31 cellular contexts compared by ENCODE assay signal in genomic region chr3:110530902-110531301, GRCh38.
"Had no signal": no experiment of that assay in that cellular context is flagged by ENCODE, and none has a peak within 500 bp of the region (broad histone marks: within the 10 kb centered on the region; RNA-seq: fewer than 3 reads in every experiment).

No MANE protein-coding gene starts in this region.

- H3K4me3 ChIP-seq: neural progenitor cell, ovary, psoas muscle, right lobe of liver, sigmoid colon, spleen, suprapubic skin, testis, tibial artery, transverse colon, upper lobe of right lung, uterus had no signal

- H3K9me3 ChIP-seq: ovary, psoas muscle, right lobe of liver, sigmoid colon, spleen, suprapubic skin, testis, tibial artery, transverse colon, upper lobe of right lung, uterus had no signal

- H3K4me1 Mint-ChIP-seq: natural killer cell; stimulated activated memory B cell treated with anti-CD40 and anti-IgM and Interleukin-4, amounts not matched to agents 10 μg/mL and 1 μg/mL and 100 μg/mL, for 72 hours; stimulated activated naive CD8-positive, alpha-beta T cell treated with anti-CD3 and anti-CD28 coated beads, Interleukin-15, amount 100 ng/mL, for 72 hours had no signal

- H3K27me3 Mint-ChIP-seq: progenitor cell of endocrine pancreas; stimulated activated memory B cell treated with anti-CD40 and anti-IgM and Interleukin-4, amounts not matched to agents 10 μg/mL and 1 μg/mL and 100 μg/mL, for 72 hours; type B pancreatic cell had no signal

- H3K36me3 Mint-ChIP-seq: stimulated activated memory B cell treated with anti-CD40 and anti-IgM and Interleukin-4, amounts not matched to agents 10 μg/mL and 1 μg/mL and 100 μg/mL, for 72 hours; type B pancreatic cell had no signal

- H3K27me3 ChIP-seq: neural progenitor cell, ovary, right lobe of liver, sigmoid colon, spleen, suprapubic skin, testis, tibial artery, transverse colon, upper lobe of right lung, uterus had no signal

- H3K36me3 ChIP-seq: neural progenitor cell, ovary, right lobe of liver, sigmoid colon, spleen, suprapubic skin, tibial artery, transverse colon, upper lobe of right lung, uterus had no signal

- H3K27ac Mint-ChIP-seq: natural killer cell; nephron; neural progenitor cell; progenitor cell of endocrine pancreas; stimulated activated memory B cell treated with anti-CD40 and anti-IgM and Interleukin-4, amounts not matched to agents 10 μg/mL and 1 μg/mL and 100 μg/mL, for 72 hours; stimulated activated naive CD8-positive, alpha-beta T cell treated with anti-CD3 and anti-CD28 coated beads, Interleukin-15, amount 100 ng/mL, for 72 hours; type B pancreatic cell had no signal

- H3K9me3 Mint-ChIP-seq: stimulated activated memory B cell treated with anti-CD40 and anti-IgM and Interleukin-4, amounts not matched to agents 10 μg/mL and 1 μg/mL and 100 μg/mL, for 72 hours; stimulated activated naive CD8-positive, alpha-beta T cell treated with anti-CD3 and anti-CD28 coated beads, Interleukin-15, amount 100 ng/mL, for 72 hours; type B pancreatic cell had no signal

- DNase-seq: natural killer cell; occipital lobe; ovary; posterior cingulate gyrus; psoas muscle; right cardiac atrium; right lobe of liver; sigmoid colon; small intestine; spleen; stimulated activated CD4-positive, alpha-beta T cell treated with anti-CD3 and anti-CD28 coated beads, Interleukin-12 subunit alpha, Interleukin-12 subunit beta, amount 100 ng/mL, for 4 hours; stimulated activated CD4-positive, alpha-beta T cell treated with anti-CD3 and anti-CD28 coated beads, Interleukin-1b, Interleukin-23, amount 100 ng/mL, for 48 hours; stimulated activated CD4-positive, alpha-beta T cell treated with anti-CD3 and anti-CD28 coated beads, Interleukin-4, amount 100 ng/mL, for 1 hour; stimulated activated CD4-positive, alpha-beta T cell treated with anti-CD3 and anti-CD28 coated beads, Interleukin-4, amount 100 ng/mL, for 4 hours; stimulated activated CD8-positive, alpha-beta memory T cell treated with anti-CD3 and anti-CD28 coated beads, Interleukin-4, amount 100 ng/mL, for 48 hours; stimulated activated naive CD4-positive, alpha-beta T cell; stimulated activated naive CD8-positive, alpha-beta T cell treated with anti-CD3 and anti-CD28 coated beads, Interleukin-15, amount 100 ng/mL, for 72 hours; stimulated activated naive CD8-positive, alpha-beta T cell treated with anti-CD3 and anti-CD28 coated beads, Interleukin-15, Interleukin-2, amounts not matched to agents 100 U/mL and 50 U/mL, for 24 hours; substantia nigra; testis; tibial artery; transverse colon; upper lobe of right lung; uterus had no signal

- H3K4me2 ChIP-seq: neural progenitor cell had no signal

- H2AFZ ChIP-seq: neural progenitor cell, parathyroid adenoma had no signal

- H3K4me1 ChIP-seq: neural progenitor cell, parathyroid adenoma, psoas muscle, sigmoid colon, spleen, suprapubic skin, testis, transverse colon, upper lobe of right lung, uterus had no signal

- H3K27ac ChIP-seq: neural progenitor cell, ovary, parathyroid adenoma, psoas muscle, right lobe of liver, sigmoid colon, spleen, suprapubic skin, testis, tibial artery, transverse colon, upper lobe of right lung, uterus had no signal

- H3K4me3 Mint-ChIP-seq: natural killer cell; nephron; neural progenitor cell; stimulated activated memory B cell treated with anti-CD40 and anti-IgM and Interleukin-4, amounts not matched to agents 10 μg/mL and 1 μg/mL and 100 μg/mL, for 72 hours; stimulated activated naive CD8-positive, alpha-beta T cell treated with anti-CD3 and anti-CD28 coated beads, Interleukin-15, amount 100 ng/mL, for 72 hours; type B pancreatic cell had no signal

- H3K9ac ChIP-seq: neural progenitor cell, parathyroid adenoma had no signal

- ATAC-seq: natural killer cell; psoas muscle; right cardiac atrium; right lobe of liver; stimulated activated memory B cell treated with anti-CD40 and anti-IgM and Interleukin-4, amounts not matched to agents 10 μg/mL and 1 μg/mL and 100 μg/mL, for 72 hours; stimulated activated naive CD8-positive, alpha-beta T cell treated with anti-CD3 and anti-CD28 coated beads, Interleukin-15, amount 100 ng/mL, for 72 hours; stimulated activated naive CD8-positive, alpha-beta T cell treated with anti-CD3 and anti-CD28 coated beads, Interleukin-15, Interleukin-2, amounts not matched to agents 100 U/mL and 50 U/mL, for 24 hours; upper lobe of right lung had no signal

- H3K79me2 ChIP-seq: parathyroid adenoma had no signal
